In the genomic region with DNA sequence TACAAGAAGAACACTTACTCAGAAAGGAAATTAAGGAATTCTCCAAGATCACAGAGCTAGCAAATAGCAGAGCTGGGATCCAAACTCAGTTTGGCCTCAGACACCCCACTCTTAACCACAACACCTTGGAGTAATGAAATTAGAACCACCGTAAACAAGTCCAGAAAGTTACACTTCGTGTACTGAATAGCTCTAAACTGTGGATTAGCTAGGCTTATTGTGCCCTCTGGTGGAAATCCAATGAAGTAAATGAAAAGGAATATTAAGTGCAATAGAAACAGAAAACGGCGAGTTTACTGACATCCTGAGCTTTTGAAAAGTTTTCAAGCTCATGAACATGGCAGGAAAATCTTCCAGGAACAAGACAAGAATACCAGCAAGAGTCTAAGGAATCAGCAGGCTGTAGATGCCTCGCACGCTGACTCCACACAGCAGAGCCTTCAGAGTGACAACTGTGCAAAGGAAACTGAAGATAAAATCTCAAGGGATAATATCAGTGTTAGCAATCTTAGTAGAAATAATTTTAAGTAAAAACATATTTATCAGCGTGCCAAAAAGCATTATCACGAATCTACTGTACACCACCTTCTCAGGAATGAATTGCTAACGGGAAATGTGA, we compare ENCODE assay signal across 8 cellular contexts. TPM values are rescaled to one million over a fixed set of nuclear protein-coding genes. Genes with fewer than 3 reads are reported as not detected.
DNase-seq lines count a peak whose midpoint lies in the region; ATAC-seq, FAIRE-seq and TF ChIP-seq lines count a peak whose summit lies in the region.

No MANE protein-coding gene starts in this region.

- dilution Hi-C loops in endothelial cell of umbilical vein (cut with MboI; ENCODE audit: extremely low pct_ligation_motif_present, low sequenced_read_pairs) = no loop called here

- FAIRE-seq in endothelial cell of umbilical vein (lab: Jason Lieb, UNC) = peak; percentile 72

- peaks cover 11% of the 10 kb centered on the region for H3K4me1 ChIP-seq in endothelial cell of umbilical vein (ENCODE audit: control insufficient read depth, extremely low read depth, insufficient read depth, low read length)

- TF ChIP-seq POLR2A in endothelial cell of umbilical vein (IDR thresholded peaks at IDR 0.05; ENCODE audit: low read depth, low read length) = no peak

- DNase-seq in NCI-H345 (lab: John Stamatoyannopoulos, UW) (peak; percentile 54), NCI-H345 treated with DMSO at 0.1 percent for 48 hours (lab: John Stamatoyannopoulos, UW; ENCODE audit: unreplicated experiment) (no peak), RPMI7951 (ENCODE audit: low read depth) (peak; percentile 64), endothelial cell of umbilical vein (ENCODE audit: low read depth, low spot score) (peak; percentile 64)
- peak in 3 of 10 donors; percentile 17 to 40 (median 38) for DNase-seq in naive thymus-derived CD8-positive, alpha-beta T cell
- DNase-seq in stimulated activated CD4-positive, alpha-beta T cell treated with anti-CD3 and anti-CD28 coated beads, Interleukin-1b, Interleukin-23, amount 100 ng/mL, for 48 hours = no peak

- POLR2A ChIA-PET in endothelial cell of umbilical vein (lab: Charles Lee) = no interaction called here
- POLR2A ChIA-PET in naive thymus-derived CD8-positive, alpha-beta T cell (lab: Charles Lee) = no interaction called here

- no peaks in the 10 kb centered on the region for H3K79me2 ChIP-seq in endothelial cell of umbilical vein (ENCODE audit: control insufficient read depth, insufficient read depth, low read length)

- peaks cover 7 to 30% (median 11%) of the 10 kb centered on the region in 5 donors for H3K27me3 Mint-ChIP-seq in naive thymus-derived CD8-positive, alpha-beta T cell

- H4K20me1 ChIP-seq in endothelial cell of umbilical vein (replicated peaks; ENCODE audit: control insufficient read depth, extremely low read depth, insufficient read depth, low read length) = no peaks in the 10 kb centered on the region

- peak; percentile 79 for ATAC-seq in GM21390 (IDR thresholded peaks at IDR 0.05; ENCODE audit: unreplicated experiment)
- ATAC-seq in HG03571 (IDR thresholded peaks at IDR 0.05; ENCODE audit: unreplicated experiment) = peak; percentile 75
- peak; percentile 50 to 56 for ATAC-seq in naive thymus-derived CD8-positive, alpha-beta T cell

- H2AFZ ChIP-seq in endothelial cell of umbilical vein (ENCODE audit: low read depth, low read length) = peak overlapping the region; percentile 90

- H3K27ac ChIP-seq in endothelial cell of umbilical vein (ENCODE audit: insufficient read depth, low read depth, low read length) = no peak overlapping the region

- H3K27ac Mint-ChIP-seq in naive thymus-derived CD8-positive, alpha-beta T cell = no peak overlapping the region

- H3K36me3 ChIP-seq in endothelial cell of umbilical vein (ENCODE audit: control insufficient read depth in 2 of 2, extremely low read depth in 1 of 2, insufficient read depth in 2 of 2, low read length in 2 of 2) = no peaks in the 10 kb centered on the region

- no peak overlapping the region for H3K4me3 ChIP-seq in endothelial cell of umbilical vein (replicated peaks in 1 of 3; ENCODE audit: insufficient read depth in 1 of 3, low read depth in 1 of 3, low read length in 3 of 3)

- H3K4me3 Mint-ChIP-seq in naive thymus-derived CD8-positive, alpha-beta T cell = peak overlapping the region in 7 of 10 donors; percentile 0 to 49 (median 20)

- intact Hi-C loops in endothelial cell of umbilical vein (cut with micrococcal nuclease) = loop anchor here (1.0 to 2.0 kb wide), 7 partner anchors 43 to 463 kb away; a partner anchor contains a TSS

- peak; percentile 41 to 46 for TF ChIP-seq CTCF in endothelial cell of umbilical vein (IDR thresholded peaks at IDR 0.05; ENCODE audit: extremely low read depth in 1 of 2, insufficient read depth in 1 of 2, low read depth in 1 of 2, low read length in 2 of 2)

- no peak overlapping the region for H3K9ac ChIP-seq in endothelial cell of umbilical vein (replicated peaks; ENCODE audit: extremely low read depth, insufficient read depth, low read length)

- no TSS peak for BruUV-seq in endothelial cell of umbilical vein (replicated peaks; lab: Mats Ljungman, UMichigan)

- no peaks in the 10 kb centered on the region for H3K9me3 ChIP-seq in endothelial cell of umbilical vein (replicated peaks; ENCODE audit: control insufficient read depth, insufficient read depth, low read length)

- no peaks in the 10 kb centered on the region for H3K27me3 ChIP-seq in endothelial cell of umbilical vein (ENCODE audit: control insufficient read depth in 2 of 2, insufficient read depth in 2 of 2, low read length in 2 of 2)

- CTCF ChIA-PET in endothelial cell of umbilical vein (lab: Charles Lee) = interaction anchor here (0.6 to 6.2 kb wide), 69 partner anchors 9 to 647 kb away, joined by 3 to 103 read pairs (median 4); a partner anchor contains a TSS

- peaks cover 2 to 10% (median 6%) of the 10 kb centered on the region in 4 donors for H3K4me1 Mint-ChIP-seq in naive thymus-derived CD8-positive, alpha-beta T cell

- H3K4me2 ChIP-seq in endothelial cell of umbilical vein (ENCODE audit: insufficient read depth, low read length) = peak overlapping the region; percentile 64

- H3K36me3 Mint-ChIP-seq in naive thymus-derived CD8-positive, alpha-beta T cell = no peaks in the 10 kb centered on the region

- H3K9me3 Mint-ChIP-seq in naive thymus-derived CD8-positive, alpha-beta T cell = no peaks in the 10 kb centered on the region

- H3K9me1 ChIP-seq in endothelial cell of umbilical vein (replicated peaks; ENCODE audit: control insufficient read depth, extremely low read depth, insufficient read depth, low read length) = no peaks in the 10 kb centered on the region

TF ChIP-seq in endothelial cell of umbilical vein, 7 proteins besides CTCF, POLR2A, EP300 and RAD21:
- peak; percentile 36 for TF ChIP-seq GATA2 (IDR thresholded peaks at IDR 0.05; ENCODE audit: insufficient read depth, insufficient read length, low read depth, low read length)
- no peak for TF ChIP-seq POLR2AphosphoS5 (IDR thresholded peaks at IDR 0.05; ENCODE audit: insufficient read depth, low read depth, low read length)

RNA-seq across cellular contexts. Expression of a gene that starts 34.6 kb away (rescaled TPM):
- total RNA-seq in RPMI7951 (2014; rRNA removed; shearing (Covaris generic)) = 75.8 and 102 TPM in 2 replicates
- 27.1 and 28.1 TPM in 2 replicates for total RNA-seq in endothelial cell of umbilical vein
- polyA plus RNA-seq in endothelial cell of umbilical vein = 5.4 and 6.1 TPM in 2 replicates
- 13.4 and 13.9 TPM in 2 replicates for polyA plus RNA-seq in endothelial cell of umbilical vein (2011; cell fraction: cytosol; rRNA removed)
- 13.0 and 17.5 TPM in 2 replicates for polyA plus RNA-seq in endothelial cell of umbilical vein (2011; cell fraction: nucleus; rRNA removed)
- polyA plus RNA-seq in endothelial cell of umbilical vein (2012) = 6.4 and 15.2 TPM in 2 replicates
- 4.0 and 4.8 TPM in 2 replicates for polyA minus RNA-seq in endothelial cell of umbilical vein
- polyA minus RNA-seq in endothelial cell of umbilical vein (2011; cell fraction: cytosol; rRNA and poly(A)+ RNA removed) = 13.0 TPM
- polyA minus RNA-seq in endothelial cell of umbilical vein (2011; cell fraction: nucleus; rRNA and poly(A)+ RNA removed) = 8.8 and 12.2 TPM in 2 replicates
- 1 to 10 TPM; 7.8 TPM for total RNA-seq in naive thymus-derived CD8-positive, alpha-beta T cell
- 1 to 10 TPM; 4.3 to 7.1 (median 5.9) TPM for polyA plus RNA-seq in naive thymus-derived CD8-positive, alpha-beta T cell

RNA-seq across cellular contexts. Expression of a gene that starts 54.2 kb away (rescaled TPM):
- 19.7 and 25.0 TPM in 2 replicates for total RNA-seq in RPMI7951 (2014; rRNA removed; shearing (Covaris generic))
- total RNA-seq in endothelial cell of umbilical vein = 27.5 and 31.2 TPM in 2 replicates
- polyA plus RNA-seq in endothelial cell of umbilical vein = 5.2 and 6.2 TPM in 2 replicates
- 8.3 and 9.1 TPM in 2 replicates for polyA plus RNA-seq in endothelial cell of umbilical vein (2011; cell fraction: cytosol; rRNA removed)
- 20.5 and 32.0 TPM in 2 replicates for polyA plus RNA-seq in endothelial cell of umbilical vein (2011; cell fraction: nucleus; rRNA removed)
- 9.5 and 19.1 TPM in 2 replicates for polyA plus RNA-seq in endothelial cell of umbilical vein (2012)
- 10.5 and 10.9 TPM in 2 replicates for polyA minus RNA-seq in endothelial cell of umbilical vein
- polyA minus RNA-seq in endothelial cell of umbilical vein (2011; cell fraction: cytosol; rRNA and poly(A)+ RNA removed) = 8.8 TPM
- polyA minus RNA-seq in endothelial cell of umbilical vein (2011; cell fraction: nucleus; rRNA and poly(A)+ RNA removed) = 39.7 and 47.9 TPM in 2 replicates
- total RNA-seq in naive thymus-derived CD8-positive, alpha-beta T cell = 10 to 100 TPM; 14.6 to 17.4 TPM
- 1 to 10 TPM; 7.3 to 9.5 (median 7.7) TPM for polyA plus RNA-seq in naive thymus-derived CD8-positive, alpha-beta T cell

Comparison
In these comparisons a context has a peak if more than half of its experiments do, and no peak if none do; other contexts are left out.
1. DNase-seq: peak in NCI-H345 (single experiment), RPMI7951 (single experiment) and endothelial cell of umbilical vein (single experiment); none in NCI-H345 treated with DMSO at 0.1 percent for 48 hours (single experiment) and stimulated activated CD4-positive, alpha-beta T cell treated with anti-CD3 and anti-CD28 coated beads, Interleukin-1b, Interleukin-23, amount 100 ng/mL, for 48 hours (single experiment).
2. Peak in every context shown above with its lines, with median percentiles within 50 percentile points of each other: ATAC-seq.